In the genomic region with DNA sequence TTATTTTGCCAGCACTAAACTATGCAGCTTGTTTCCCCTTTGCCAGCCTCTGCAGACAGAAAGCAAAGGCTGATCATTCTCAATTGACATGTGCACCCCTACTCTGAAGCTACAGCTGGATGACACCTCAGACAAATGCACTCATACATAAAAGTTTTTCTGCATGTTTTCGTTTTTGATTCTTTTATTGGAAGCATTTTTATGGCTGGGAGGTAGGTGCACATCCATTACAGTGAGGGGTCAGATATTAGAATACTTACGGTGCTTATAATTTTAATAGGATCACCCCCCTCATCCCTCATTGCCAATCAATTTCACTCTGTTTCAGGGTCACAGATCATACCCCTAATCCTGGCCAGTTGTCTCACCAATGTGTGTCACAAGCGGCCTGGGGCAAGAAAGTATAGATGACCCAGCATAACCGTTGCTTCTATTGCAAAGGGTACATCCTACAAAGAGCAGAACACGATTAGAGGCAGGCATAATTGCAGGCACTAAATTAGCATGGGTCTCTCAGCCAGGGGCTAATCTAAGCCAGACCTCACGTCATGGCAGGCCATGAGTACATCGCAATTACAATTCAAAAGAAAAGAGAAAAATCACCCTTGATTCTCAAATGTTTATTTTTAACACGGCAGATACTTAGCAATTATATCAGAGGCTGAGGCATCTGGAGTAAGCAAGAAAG, we compare ENCODE assay signal across 13 cellular contexts.
DNase-seq lines count a peak whose midpoint lies in the region; ATAC-seq, FAIRE-seq and TF ChIP-seq lines count a peak whose summit lies in the region.
"Had no signal": no experiment of that assay in that cellular context is flagged by ENCODE, and none has a peak within 500 bp of the region (broad histone marks: within the 10 kb centered on the region; RNA-seq: fewer than 3 reads in every experiment).

No MANE protein-coding gene starts in this region.

- H3K27me3 Mint-ChIP-seq in neural crest cell (ENCODE audit: low read depth) = no peaks in the 10 kb centered on the region

- DNase-seq in NCI-H2081 (lab: John Stamatoyannopoulos, UW) (peak; percentile 7 to 17), NCI-H2081 treated with DMSO at 0.1 percent for 48 hours (lab: John Stamatoyannopoulos, UW) (no peak), NAMALWA (ENCODE audit: low spot score) (peak; percentile 5), bronchial epithelial cell (ENCODE audit: low read depth) (no peak), neural crest cell (ENCODE audit: low read depth, low spot score) (no peak), posterior vena cava (ENCODE audit: low spot score) (no peak)
- no peak for DNase-seq in activated CD8-positive, alpha-beta memory T cell treated with anti-CD3 and anti-CD28 coated beads, Interleukin-2, amount 50 U/mL, for 48 hours
- DNase-seq: HCEC 1CT; NCI-H1417 treated with DMSO at 0.1 percent for 48 hours; stimulated activated naive CD8-positive, alpha-beta T cell treated with anti-CD3 and anti-CD28 coated beads, Interleukin-15, Interleukin-2, amounts not matched to agents 100 U/mL and 50 U/mL, for 24 hours had no signal

- intact Hi-C loops in posterior vena cava (cut with DNase I) = loop anchor here in 1 of 2 donors (5.0 kb wide), 1 partner anchor 1366 kb away; no protein-coding TSS in a partner anchor

- H3K4me1 Mint-ChIP-seq in neural crest cell = peaks cover 70% of the 10 kb centered on the region

- no peaks in the 10 kb centered on the region for H3K27me3 ChIP-seq in bronchial epithelial cell (ENCODE audit: control insufficient read depth, insufficient read depth, low read length)

- peaks cover 4% of the 10 kb centered on the region for H3K9me3 Mint-ChIP-seq in neural crest cell
- H3K9me3 Mint-ChIP-seq: T-helper 2 cell treated with Interferon-gamma antibody and Interleukin-4, amounts not matched to agents 5 μg/mL and 100 μg/mL, for 36 hours had no signal

- TF ChIP-seq CTCF in bronchial epithelial cell (IDR thresholded peaks at IDR 0.05; ENCODE audit: insufficient read depth, low read length, severe bottlenecking) (no peak), neural crest cell (conservative IDR thresholded peaks at IDR 0.05) (no peak)

- H3K4me3 ChIP-seq in bronchial epithelial cell (ENCODE audit: low read depth, low read length) = no peak overlapping the region

- no peak for ATAC-seq in GM19324 (IDR thresholded peaks at IDR 0.05; ENCODE audit: low FRiP score, unreplicated experiment)
- ATAC-seq: stimulated activated naive CD8-positive, alpha-beta T cell treated with anti-CD3 and anti-CD28 coated beads, Interleukin-15, Interleukin-2, amounts not matched to agents 100 U/mL and 50 U/mL, for 24 hours had no signal

- no peaks in the 10 kb centered on the region for H3K36me3 Mint-ChIP-seq in neural crest cell (ENCODE audit: low read depth)

- FAIRE-seq in bronchial epithelial cell (lab: Jason Lieb, UNC) = peak; percentile 36

- H3K36me3 ChIP-seq in bronchial epithelial cell (ENCODE audit: control insufficient read depth, insufficient read depth, low read length) = no peaks in the 10 kb centered on the region

- H3K27ac Mint-ChIP-seq in neural crest cell (ENCODE audit: unreplicated experiment) = peak overlapping the region; percentile 91
- H3K27ac Mint-ChIP-seq: activated T-cell treated with anti-CD3 and anti-CD28 coated beads, Interleukin-2, amount 50 U/mL, for 24 hours; T-helper 2 cell treated with Interferon-gamma antibody and Interleukin-4, amounts not matched to agents 5 μg/mL and 100 μg/mL, for 36 hours had no signal

- H3K4me3 Mint-ChIP-seq in neural crest cell = peak overlapping the region; percentile 86

Comparison
In these comparisons a context has a peak if more than half of its experiments do, and no peak if none do; other contexts are left out.
1. DNase-seq: peak in NCI-H2081 (2 of 2) and NAMALWA (single experiment); none in NCI-H2081 treated with DMSO at 0.1 percent for 48 hours (single experiment), bronchial epithelial cell (single experiment), neural crest cell (single experiment), activated CD8-positive, alpha-beta memory T cell treated with anti-CD3 and anti-CD28 coated beads, Interleukin-2, amount 50 U/mL, for 48 hours (single experiment) and posterior vena cava (single experiment).